12 cellular contexts compared by ENCODE assay signal in the genomic region with DNA sequence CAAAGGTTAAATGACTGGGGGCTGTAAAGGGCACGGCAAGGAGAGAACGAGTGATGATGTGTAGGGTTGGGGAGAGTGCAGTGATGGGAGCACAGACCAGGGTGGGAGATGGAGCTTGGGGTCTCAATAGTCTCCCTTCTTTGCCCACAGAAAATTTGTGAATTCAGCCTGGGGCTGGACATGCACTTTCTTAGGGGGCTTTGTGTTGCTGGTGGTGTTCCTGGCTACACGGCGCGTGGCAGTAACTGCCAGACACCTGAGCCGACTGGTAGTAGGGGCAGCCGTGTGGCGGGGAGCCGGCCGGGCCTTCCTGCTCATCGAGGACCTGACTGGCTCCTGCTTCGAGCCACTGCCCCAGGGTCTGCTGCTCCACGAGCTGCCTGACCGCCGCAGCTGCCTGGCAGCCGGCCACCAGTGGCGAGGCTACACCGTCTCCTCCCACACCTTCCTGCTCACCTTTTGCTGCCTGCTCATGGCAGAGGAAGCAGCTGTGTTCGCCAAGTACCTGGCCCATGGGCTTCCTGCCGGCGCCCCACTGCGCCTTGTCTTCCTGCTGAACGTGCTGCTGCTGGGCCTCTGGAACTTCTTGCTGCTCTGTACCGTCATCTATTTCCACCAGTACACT. TPM values are rescaled to one million over a fixed set of nuclear protein-coding genes. Genes with fewer than 3 reads are reported as not detected.
DNase-seq lines count a peak whose midpoint lies in the region; ATAC-seq, FAIRE-seq and TF ChIP-seq lines count a peak whose summit lies in the region.
"Had no signal": no experiment of that assay in that cellular context is flagged by ENCODE, and none has a peak within 500 bp of the region (broad histone marks: within the 10 kb centered on the region; RNA-seq: fewer than 3 reads in every experiment).

No MANE protein-coding gene starts in this region.

- no peak for FAIRE-seq in H54 (lab: Jason Lieb, UNC)

- peak overlapping the region; percentile 9 to 61 (median 13) for H3K4me3 Mint-ChIP-seq in T-cell
- H3K4me3 Mint-ChIP-seq in dendritic cell treated with granulocyte-macrophage colony-stimulating factor and Interleukin-4, amounts not matched to agents 40 ng/mL and 50 ng/mL, for 4 days: no peak overlapping the region

- peaks cover 2% of the 10 kb centered on the region for H3K36me3 ChIP-seq in KOPT-K1 (ENCODE audit: insufficient read depth, low read length)
- H3K36me3 ChIP-seq: colonic mucosa, thoracic aorta had no signal

- peaks cover 2% of the 10 kb centered on the region for H3K36me3 Mint-ChIP-seq in T-cell
- H3K36me3 Mint-ChIP-seq in dendritic cell treated with granulocyte-macrophage colony-stimulating factor and Interleukin-4, amounts not matched to agents 40 ng/mL and 50 ng/mL, for 4 days (ENCODE audit: low read depth): peaks cover 32% of the 10 kb centered on the region

- POLR2A ChIA-PET in T-cell (lab: Charles Lee): no interaction called here

- H3K4me1 Mint-ChIP-seq in T-cell: peaks cover 34 to 39% (median 34%) of the 10 kb centered on the region in 3 donors
- peaks cover 34% of the 10 kb centered on the region for H3K4me1 Mint-ChIP-seq in dendritic cell treated with granulocyte-macrophage colony-stimulating factor and Interleukin-4, amounts not matched to agents 40 ng/mL and 50 ng/mL, for 4 days (ENCODE audit: low read depth)

- peak overlapping the region; percentile 91 to 94 for H3K27ac Mint-ChIP-seq in T-cell
- peak overlapping the region; percentile 52 for H3K27ac Mint-ChIP-seq in dendritic cell treated with granulocyte-macrophage colony-stimulating factor and Interleukin-4, amounts not matched to agents 40 ng/mL and 50 ng/mL, for 4 days

- intact Hi-C loops in dendritic cell treated with granulocyte-macrophage colony-stimulating factor and Interleukin-4, amounts not matched to agents 40 ng/mL and 50 ng/mL, for 4 days (cut with micrococcal nuclease): no loop called here

- TF ChIP-seq POLR2A in H54 (IDR thresholded peaks at IDR 0.05; ENCODE audit: low read depth, low read length): no peak

- CTCF ChIA-PET in T-cell (lab: Charles Lee): no interaction called here

- DNase-seq in T-cell: peak in 18 of 34 experiments; percentile 20 to 53 (median 32)
- peak; percentile 32 for DNase-seq in stimulated activated CD4-positive, alpha-beta T cell treated with anti-CD3 and anti-CD28 coated beads, Interleukin-1b, Interleukin-23, amount 100 ng/mL, for 48 hours
- no peak for DNase-seq in H54 (ENCODE audit: insufficient read length, low spot score)
- DNase-seq in ACHN: no peak
- DNase-seq: colonic mucosa, NCI-H526 treated with DMSO at 0.1 percent for 48 hours had no signal

- H3K27ac ChIP-seq in KOPT-K1 (ENCODE audit: low read depth, low read length, poor library complexity, severe bottlenecking): peak overlapping the region; percentile 35
- H3K27ac ChIP-seq: colonic mucosa, thoracic aorta had no signal

- ATAC-seq in T-cell (replicated peaks in 1 of 4) (peak in 2 of 4 experiments; percentile 19 to 24), HG02678 (IDR thresholded peaks at IDR 0.05; ENCODE audit: unreplicated experiment) (no peak), HG03135 (IDR thresholded peaks at IDR 0.05; ENCODE audit: unreplicated experiment) (no peak)
- ATAC-seq: sciatic nerve had no signal

- H3K9me3 ChIP-seq in KOPT-K1 (ENCODE audit: insufficient read depth, low read length, poor library complexity, severe bottlenecking): no peaks in the 10 kb centered on the region
- H3K9me3 ChIP-seq: colonic mucosa, thoracic aorta had no signal

- no peaks in the 10 kb centered on the region for H3K9me3 Mint-ChIP-seq in T-cell
- H3K9me3 Mint-ChIP-seq in dendritic cell treated with granulocyte-macrophage colony-stimulating factor and Interleukin-4, amounts not matched to agents 40 ng/mL and 50 ng/mL, for 4 days: no peaks in the 10 kb centered on the region

- H3K27me3 Mint-ChIP-seq in T-cell: no peaks in the 10 kb centered on the region
- H3K27me3 Mint-ChIP-seq in dendritic cell treated with granulocyte-macrophage colony-stimulating factor and Interleukin-4, amounts not matched to agents 40 ng/mL and 50 ng/mL, for 4 days: no peaks in the 10 kb centered on the region

- in situ Hi-C loops in ACHN (cut with HindIII; ENCODE audit: low pct_ligation_motif_present, low pct_unique_long_range_greater_than_20kb, low sequenced_read_pairs): no loop called here

RNA-seq across cellular contexts. Expression of gene FITM1, which starts 1.7 kb away (rescaled TPM):
- total RNA-seq in T-cell: 1 to 10 TPM; 2.5 to 3.5 (median 3.2) TPM

RNA-seq across cellular contexts. Expression of gene PSME1, which starts 3.8 kb away (rescaled TPM):
- 100 to 1,000 TPM; 221 to 291 (median 259) TPM for total RNA-seq in T-cell

RNA-seq across cellular contexts. Expression of gene EMC9, which starts 9.2 kb away (rescaled TPM):
- total RNA-seq in T-cell: 10 to 100 TPM in 3 of 5 donors, 1 to 10 TPM in 2; 9.3 to 29.8 (median 20.8) TPM

RNA-seq across cellular contexts. Expression of gene PSME2, which starts 14.2 kb away (rescaled TPM):
- 100 to 1,000 TPM; 130 to 192 (median 159) TPM for total RNA-seq in T-cell

RNA-seq across cellular contexts. Expression of gene RNF31, which starts 15.1 kb away (rescaled TPM):
- 100 to 1,000 TPM in 3 of 5 donors, 10 to 100 TPM in 2; 67.7 to 131 (median 100) TPM for total RNA-seq in T-cell

Comparison
In these comparisons a context has a peak if more than half of its experiments do, and no peak if none do; other contexts are left out.
1. DNase-seq: peak in T-cell (18 of 34) and stimulated activated CD4-positive, alpha-beta T cell treated with anti-CD3 and anti-CD28 coated beads, Interleukin-1b, Interleukin-23, amount 100 ng/mL, for 48 hours (single experiment); none in H54 (single experiment) and ACHN (single experiment).